In the genomic region with DNA sequence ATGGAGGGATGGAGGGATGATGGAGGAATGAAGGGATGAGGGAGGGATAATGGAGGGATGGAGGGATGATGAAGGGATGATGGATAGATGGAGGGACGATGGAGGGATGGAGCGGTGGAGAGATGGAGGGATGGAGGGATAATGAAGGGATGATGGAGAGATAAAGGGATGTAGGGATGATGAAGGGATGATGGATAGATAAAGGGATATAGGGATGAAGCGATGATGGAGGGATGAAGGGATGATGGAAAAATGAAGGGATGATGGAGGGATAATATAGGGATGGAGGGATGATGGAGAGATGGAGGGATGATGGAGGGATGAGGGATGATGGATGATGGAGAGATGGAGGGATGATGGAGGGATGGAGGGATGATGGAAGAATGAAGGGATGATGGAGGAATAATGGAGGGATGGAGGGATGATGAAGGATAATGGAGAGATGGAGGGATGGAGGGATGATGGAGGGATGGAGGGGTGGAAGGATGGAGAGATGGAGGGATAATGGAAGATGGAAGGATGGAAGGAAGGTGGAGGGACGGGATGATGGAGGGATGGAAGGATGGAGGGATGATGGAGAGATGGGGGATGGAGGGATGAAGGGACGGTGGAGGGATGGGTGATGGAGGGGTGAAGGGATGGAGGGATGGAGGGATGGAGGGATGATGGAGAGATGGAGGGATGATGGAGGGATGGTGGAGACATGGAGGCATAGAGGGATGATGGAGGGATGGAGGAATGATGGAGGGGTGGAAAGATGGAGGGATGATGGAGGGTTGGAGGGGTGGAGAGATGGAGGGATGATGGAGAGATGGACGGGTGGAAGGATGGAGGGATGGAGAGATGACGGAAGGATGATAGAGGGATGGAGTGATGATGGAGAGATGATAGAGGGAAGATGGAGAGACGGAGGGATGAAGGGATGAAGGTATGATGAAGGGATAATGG, we compare ENCODE assay signal across 1 cellular context.
TF ChIP-seq lines count a peak whose summit lies in the region.

No MANE protein-coding gene starts in this region.

TF ChIP-seq in H1, 55 proteins besides CTCF, POLR2A, EP300 and RAD21 (continued from another document):
- TF ChIP-seq, protein P1, sequence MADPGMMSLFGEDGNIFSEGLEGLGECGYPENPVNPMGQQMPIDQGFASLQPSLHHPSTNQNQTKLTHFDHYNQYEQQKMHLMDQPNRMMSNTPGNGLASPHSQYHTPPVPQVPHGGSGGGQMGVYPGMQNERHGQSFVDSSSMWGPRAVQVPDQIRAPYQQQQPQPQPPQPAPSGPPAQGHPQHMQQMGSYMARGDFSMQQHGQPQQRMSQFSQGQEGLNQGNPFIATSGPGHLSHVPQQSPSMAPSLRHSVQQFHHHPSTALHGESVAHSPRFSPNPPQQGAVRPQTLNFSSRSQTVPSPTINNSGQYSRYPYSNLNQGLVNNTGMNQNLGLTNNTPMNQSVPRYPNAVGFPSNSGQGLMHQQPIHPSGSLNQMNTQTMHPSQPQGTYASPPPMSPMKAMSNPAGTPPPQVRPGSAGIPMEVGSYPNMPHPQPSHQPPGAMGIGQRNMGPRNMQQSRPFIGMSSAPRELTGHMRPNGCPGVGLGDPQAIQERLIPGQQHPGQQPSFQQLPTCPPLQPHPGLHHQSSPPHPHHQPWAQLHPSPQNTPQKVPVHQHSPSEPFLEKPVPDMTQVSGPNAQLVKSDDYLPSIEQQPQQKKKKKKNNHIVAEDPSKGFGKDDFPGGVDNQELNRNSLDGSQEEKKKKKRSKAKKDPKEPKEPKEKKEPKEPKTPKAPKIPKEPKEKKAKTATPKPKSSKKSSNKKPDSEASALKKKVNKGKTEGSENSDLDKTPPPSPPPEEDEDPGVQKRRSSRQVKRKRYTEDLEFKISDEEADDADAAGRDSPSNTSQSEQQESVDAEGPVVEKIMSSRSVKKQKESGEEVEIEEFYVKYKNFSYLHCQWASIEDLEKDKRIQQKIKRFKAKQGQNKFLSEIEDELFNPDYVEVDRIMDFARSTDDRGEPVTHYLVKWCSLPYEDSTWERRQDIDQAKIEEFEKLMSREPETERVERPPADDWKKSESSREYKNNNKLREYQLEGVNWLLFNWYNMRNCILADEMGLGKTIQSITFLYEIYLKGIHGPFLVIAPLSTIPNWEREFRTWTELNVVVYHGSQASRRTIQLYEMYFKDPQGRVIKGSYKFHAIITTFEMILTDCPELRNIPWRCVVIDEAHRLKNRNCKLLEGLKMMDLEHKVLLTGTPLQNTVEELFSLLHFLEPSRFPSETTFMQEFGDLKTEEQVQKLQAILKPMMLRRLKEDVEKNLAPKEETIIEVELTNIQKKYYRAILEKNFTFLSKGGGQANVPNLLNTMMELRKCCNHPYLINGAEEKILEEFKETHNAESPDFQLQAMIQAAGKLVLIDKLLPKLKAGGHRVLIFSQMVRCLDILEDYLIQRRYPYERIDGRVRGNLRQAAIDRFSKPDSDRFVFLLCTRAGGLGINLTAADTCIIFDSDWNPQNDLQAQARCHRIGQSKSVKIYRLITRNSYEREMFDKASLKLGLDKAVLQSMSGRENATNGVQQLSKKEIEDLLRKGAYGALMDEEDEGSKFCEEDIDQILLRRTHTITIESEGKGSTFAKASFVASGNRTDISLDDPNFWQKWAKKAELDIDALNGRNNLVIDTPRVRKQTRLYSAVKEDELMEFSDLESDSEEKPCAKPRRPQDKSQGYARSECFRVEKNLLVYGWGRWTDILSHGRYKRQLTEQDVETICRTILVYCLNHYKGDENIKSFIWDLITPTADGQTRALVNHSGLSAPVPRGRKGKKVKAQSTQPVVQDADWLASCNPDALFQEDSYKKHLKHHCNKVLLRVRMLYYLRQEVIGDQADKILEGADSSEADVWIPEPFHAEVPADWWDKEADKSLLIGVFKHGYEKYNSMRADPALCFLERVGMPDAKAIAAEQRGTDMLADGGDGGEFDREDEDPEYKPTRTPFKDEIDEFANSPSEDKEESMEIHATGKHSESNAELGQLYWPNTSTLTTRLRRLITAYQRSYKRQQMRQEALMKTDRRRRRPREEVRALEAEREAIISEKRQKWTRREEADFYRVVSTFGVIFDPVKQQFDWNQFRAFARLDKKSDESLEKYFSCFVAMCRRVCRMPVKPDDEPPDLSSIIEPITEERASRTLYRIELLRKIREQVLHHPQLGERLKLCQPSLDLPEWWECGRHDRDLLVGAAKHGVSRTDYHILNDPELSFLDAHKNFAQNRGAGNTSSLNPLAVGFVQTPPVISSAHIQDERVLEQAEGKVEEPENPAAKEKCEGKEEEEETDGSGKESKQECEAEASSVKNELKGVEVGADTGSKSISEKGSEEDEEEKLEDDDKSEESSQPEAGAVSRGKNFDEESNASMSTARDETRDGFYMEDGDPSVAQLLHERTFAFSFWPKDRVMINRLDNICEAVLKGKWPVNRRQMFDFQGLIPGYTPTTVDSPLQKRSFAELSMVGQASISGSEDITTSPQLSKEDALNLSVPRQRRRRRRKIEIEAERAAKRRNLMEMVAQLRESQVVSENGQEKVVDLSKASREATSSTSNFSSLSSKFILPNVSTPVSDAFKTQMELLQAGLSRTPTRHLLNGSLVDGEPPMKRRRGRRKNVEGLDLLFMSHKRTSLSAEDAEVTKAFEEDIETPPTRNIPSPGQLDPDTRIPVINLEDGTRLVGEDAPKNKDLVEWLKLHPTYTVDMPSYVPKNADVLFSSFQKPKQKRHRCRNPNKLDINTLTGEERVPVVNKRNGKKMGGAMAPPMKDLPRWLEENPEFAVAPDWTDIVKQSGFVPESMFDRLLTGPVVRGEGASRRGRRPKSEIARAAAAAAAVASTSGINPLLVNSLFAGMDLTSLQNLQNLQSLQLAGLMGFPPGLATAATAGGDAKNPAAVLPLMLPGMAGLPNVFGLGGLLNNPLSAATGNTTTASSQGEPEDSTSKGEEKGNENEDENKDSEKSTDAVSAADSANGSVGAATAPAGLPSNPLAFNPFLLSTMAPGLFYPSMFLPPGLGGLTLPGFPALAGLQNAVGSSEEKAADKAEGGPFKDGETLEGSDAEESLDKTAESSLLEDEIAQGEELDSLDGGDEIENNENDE (IDR thresholded peaks at IDR 0.05; ENCODE audit: insufficient replicate concordance, low read length) = no peak
- TF ChIP-seq CBX5 (IDR thresholded peaks at IDR 0.05; ENCODE audit: low read depth, low read length) (no peak), FOSL1 (IDR thresholded peaks at IDR 0.05; ENCODE audit: insufficient read depth, low read depth, low read length) (no peak), BCL11A (IDR thresholded peaks at IDR 0.05; ENCODE audit: low read depth in 2 of 2, low read length in 2 of 2) (no peak), CHD1 (IDR thresholded peaks at IDR 0.05; ENCODE audit: low read depth, low read length) (no peak)
